Comparison of ENCODE assay signal across 25 cellular contexts in the genomic region with DNA sequence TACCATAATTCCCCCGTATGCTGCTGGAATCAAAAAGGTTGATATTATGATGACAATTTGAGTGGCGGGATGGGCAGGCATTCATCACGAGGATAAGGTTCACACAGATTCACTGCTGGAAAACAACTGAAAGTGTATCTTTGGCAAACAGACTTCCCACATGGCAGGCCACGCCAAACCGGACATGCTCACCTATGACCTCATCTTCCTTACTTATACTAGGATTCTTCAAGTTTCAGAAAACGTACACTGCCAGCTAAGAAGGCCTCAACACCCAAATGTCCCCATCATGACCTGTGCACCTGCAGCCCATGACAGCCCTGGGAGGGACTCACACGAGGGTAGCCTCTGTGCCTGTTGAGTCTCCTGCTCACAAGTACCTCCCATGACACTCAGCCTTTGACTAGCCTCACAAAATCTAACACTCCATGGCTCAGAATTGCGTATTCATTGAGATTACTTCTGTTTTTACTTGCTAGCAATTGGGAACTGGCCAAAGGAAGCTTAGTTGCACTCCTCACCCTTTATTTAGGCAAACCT.
"Had no signal": no experiment of that assay in that cellular context is flagged by ENCODE, and none has a peak within 500 bp of the region (broad histone marks: within the 10 kb centered on the region; RNA-seq: fewer than 3 reads in every experiment).

No MANE protein-coding gene starts in this region.

- H3K9me3 ChIP-seq: colonic mucosa, heart left ventricle, left lung, pancreas, sigmoid colon, thoracic aorta had no signal

- H3K4me1 ChIP-seq: colonic mucosa, pancreas had no signal

- H3K27ac ChIP-seq: colonic mucosa, left lung, pancreas, skin epidermis, thoracic aorta had no signal

- H3K27me3 ChIP-seq: colonic mucosa, heart left ventricle, left lung, pancreas, sigmoid colon had no signal

- H3K36me3 Mint-ChIP-seq: naive B cell; stimulated activated naive B cell treated with anti-CD40 and anti-IgM and Interleukin-4, amounts not matched to agents 10 μg/mL and 1 μg/mL and 100 μg/mL, for 72 hours; type B pancreatic cell had no signal

- H3K9me3 Mint-ChIP-seq: endodermal cell; nephron; stimulated activated naive B cell treated with anti-CD40 and anti-IgM and Interleukin-4, amounts not matched to agents 10 μg/mL and 1 μg/mL and 100 μg/mL, for 72 hours; stimulated activated naive CD8-positive, alpha-beta T cell treated with anti-CD3 and anti-CD28 coated beads, Interleukin-15, amount 100 ng/mL, for 72 hours; type B pancreatic cell had no signal

- DNase-seq: cerebellar nuclear complex; colonic mucosa; dermis blood vessel endothelial cell; effector CD4-positive, alpha-beta T cell; endodermal cell; heart left ventricle; hypothalamus; kidney glomerular epithelial cell; left lung; mesenchymal stem cell; midbrain; naive B cell; occipital lobe; pancreas; sigmoid colon; stimulated activated CD4-positive, alpha-beta T cell treated with anti-CD3 and anti-CD28 coated beads, Interleukin-2, amount 100 ng/mL, for 24 hours; stimulated activated CD4-positive, alpha-beta T cell treated with anti-CD3 and anti-CD28 coated beads, Interleukin-4, amount 100 ng/mL, for 4 hours; stimulated activated naive B cell treated with anti-CD40 and anti-IgM and Interleukin-4, amounts not matched to agents 10 μg/mL and 1 μg/mL and 100 μg/mL, for 72 hours; stimulated activated naive CD8-positive, alpha-beta T cell treated with anti-CD3 and anti-CD28 coated beads, Interleukin-15, amount 100 ng/mL, for 72 hours had no signal

- H3K27me3 Mint-ChIP-seq: stimulated activated naive CD8-positive, alpha-beta T cell treated with anti-CD3 and anti-CD28 coated beads, Interleukin-15, amount 100 ng/mL, for 72 hours had no signal

- H3K27ac Mint-ChIP-seq: naive B cell; progenitor cell of endocrine pancreas; stimulated activated naive B cell treated with anti-CD40 and anti-IgM and Interleukin-4, amounts not matched to agents 10 μg/mL and 1 μg/mL and 100 μg/mL, for 72 hours; stimulated activated naive CD8-positive, alpha-beta T cell treated with anti-CD3 and anti-CD28 coated beads, Interleukin-15, amount 100 ng/mL, for 72 hours; type B pancreatic cell had no signal

- ATAC-seq: left lung; pancreas; stimulated activated naive B cell treated with anti-CD40 and anti-IgM and Interleukin-4, amounts not matched to agents 10 μg/mL and 1 μg/mL and 100 μg/mL, for 72 hours had no signal

- H3K36me3 ChIP-seq: colonic mucosa, heart left ventricle, left lung, pancreas, sigmoid colon, thoracic aorta had no signal

- H3K4me1 Mint-ChIP-seq: naive B cell; stimulated activated naive B cell treated with anti-CD40 and anti-IgM and Interleukin-4, amounts not matched to agents 10 μg/mL and 1 μg/mL and 100 μg/mL, for 72 hours; stimulated activated naive CD8-positive, alpha-beta T cell treated with anti-CD3 and anti-CD28 coated beads, Interleukin-15, amount 100 ng/mL, for 72 hours had no signal

- H3K4me3 ChIP-seq: colonic mucosa, heart left ventricle, left lung, lung, pancreas, sigmoid colon, skin epidermis, thoracic aorta had no signal

- H3K4me3 Mint-ChIP-seq: naive B cell; nephron; stimulated activated naive B cell treated with anti-CD40 and anti-IgM and Interleukin-4, amounts not matched to agents 10 μg/mL and 1 μg/mL and 100 μg/mL, for 72 hours; stimulated activated naive CD8-positive, alpha-beta T cell treated with anti-CD3 and anti-CD28 coated beads, Interleukin-15, amount 100 ng/mL, for 72 hours; type B pancreatic cell had no signal
